In genomic region chr2:3651686-3652516, GRCh38 we compare ENCODE assay signal across 8 cellular contexts. TPM values are rescaled to one million over a fixed set of nuclear protein-coding genes. Genes with fewer than 3 reads are reported as not detected.
DNase-seq lines count a peak whose midpoint lies in the region; ATAC-seq and TF ChIP-seq lines count a peak whose summit lies in the region.

No MANE protein-coding gene starts in this region.

- no peaks in the 10 kb centered on the region for H3K9me3 Mint-ChIP-seq in activated naive CD8-positive, alpha-beta T cell (ENCODE audit: low read depth)

- no peaks in the 10 kb centered on the region for H3K36me3 Mint-ChIP-seq in activated naive CD8-positive, alpha-beta T cell

- H3K9me3 ChIP-seq in HUES6 (ENCODE audit: control insufficient read depth, insufficient read depth, low read depth, low read length) (no peaks in the 10 kb centered on the region), right atrium auricular region (no peaks in the 10 kb centered on the region), aorta (ENCODE audit: control insufficient read depth, low read length) (no peaks in the 10 kb centered on the region)

- peak overlapping the region; percentile 90 for H3K4me3 Mint-ChIP-seq in activated naive CD8-positive, alpha-beta T cell

- H3K4me3 ChIP-seq in HUES6 (ENCODE audit: low read depth, low read length) (peak overlapping the region; percentile 57), right atrium auricular region (peak overlapping the region in 1 of 2 donors; percentile 34), rectal smooth muscle tissue (ENCODE audit: low read length) (peak overlapping the region; percentile 67), aorta (ENCODE audit: low read length in 2 of 2) (no peak overlapping the region)

- H3K36me3 ChIP-seq in HUES6 (ENCODE audit: control insufficient read depth, insufficient read depth, low read length) (no peaks in the 10 kb centered on the region), right atrium auricular region (no peaks in the 10 kb centered on the region), rectal smooth muscle tissue (ENCODE audit: control insufficient read depth, insufficient read depth, low read length) (no peaks in the 10 kb centered on the region), aorta (ENCODE audit: control insufficient read depth in 1 of 2, insufficient read depth in 2 of 2, low read length in 1 of 2) (no peaks in the 10 kb centered on the region)

- intact Hi-C loops in aorta (cut with DNase I): loop anchor here (2.0 to 5.0 kb wide), 2 partner anchors 227 to 230 kb away; no protein-coding TSS in a partner anchor

- peak; percentile 82 for ATAC-seq in GM19468 (IDR thresholded peaks at IDR 0.05; ENCODE audit: extremely low read depth, unreplicated experiment)
- peak; percentile 66 for ATAC-seq in aorta (ENCODE audit: low FRiP score)

- no peaks in the 10 kb centered on the region for H3K27me3 Mint-ChIP-seq in activated naive CD8-positive, alpha-beta T cell

- H3K27ac Mint-ChIP-seq in activated naive CD8-positive, alpha-beta T cell: peak overlapping the region; percentile 73

- H3K27me3 ChIP-seq in HUES6 (ENCODE audit: control insufficient read depth, insufficient read depth, low read length): peaks cover 6% of the 10 kb centered on the region; the same call in 1 of the 2 replicates
- H3K27me3 ChIP-seq in right atrium auricular region: no peaks in the 10 kb centered on the region
- H3K27me3 ChIP-seq in rectal smooth muscle tissue (ENCODE audit: control insufficient read depth, insufficient read depth, low read length): no peaks in the 10 kb centered on the region
- H3K27me3 ChIP-seq in aorta (ENCODE audit: control insufficient read depth in 1 of 2, insufficient read depth in 2 of 2, low read length in 1 of 2): no peaks in the 10 kb centered on the region

- peaks cover 10% of the 10 kb centered on the region for H3K4me1 Mint-ChIP-seq in activated naive CD8-positive, alpha-beta T cell (ENCODE audit: low read depth)

- H3K4me1 ChIP-seq in HUES6 (ENCODE audit: control insufficient read depth, insufficient read depth, low read length) (peaks cover 22% of the 10 kb centered on the region), right atrium auricular region (peaks cover 0 to 13% of the 10 kb centered on the region in 2 donors), rectal smooth muscle tissue (ENCODE audit: control insufficient read depth, insufficient read depth, low read length) (peaks cover 11% of the 10 kb centered on the region), aorta (ENCODE audit: control insufficient read depth in 1 of 2, insufficient read depth in 2 of 2, low read length in 2 of 2) (no peaks in the 10 kb centered on the region)

- 16 to 19% methylated on average over 42 of the region's 42 CpGs for WGBS in aorta, 2 donors

- DNase-seq in COLO668 (lab: John Stamatoyannopoulos, UW; ENCODE audit: unreplicated experiment) (peak; percentile 97), RPMI8226 (peak; percentile 84), right atrium auricular region (ENCODE audit: low spot score) (no peak), aorta (peak in 1 of 2 donors; percentile 63)

- H3K9ac ChIP-seq in HUES6 (ENCODE audit: low read length): peak overlapping the region; percentile 75
- H3K9ac ChIP-seq in rectal smooth muscle tissue (ENCODE audit: low read length): no peak overlapping the region

- no peak for TF ChIP-seq CTCF in right atrium auricular region (IDR thresholded peaks at IDR 0.05)

- H3K27ac ChIP-seq in HUES6 (ENCODE audit: low read depth, low read length) (no peak overlapping the region), right atrium auricular region (peak overlapping the region; percentile 51 to 62), rectal smooth muscle tissue (ENCODE audit: low read depth, low read length) (peak overlapping the region; percentile 77), aorta (ENCODE audit: low read depth in 1 of 2, low read length in 2 of 2) (no peak overlapping the region)

RNA-seq across cellular contexts. Expression of gene ALLC, which starts 6.1 kb away (rescaled TPM):
- not detected for total RNA-seq in right atrium auricular region
- total RNA-seq in aorta: not detected
- 1 to 10 TPM; 1.4 to 5.3 TPM for polyA plus RNA-seq in aorta

RNA-seq across cellular contexts. Expression of gene DCDC2C, which starts 51.5 kb away (rescaled TPM):
- total RNA-seq in right atrium auricular region (not detected), aorta (under 1 TPM in 1 of 2 donors, not detected in 1; 0.27 TPM)
- 10 to 100 TPM in 1 of 2 donors, 1 to 10 TPM in 1; 2.4 to 10.7 TPM for polyA plus RNA-seq in aorta

RNA-seq across cellular contexts. Expression of gene COLEC11, which starts 57.0 kb away (rescaled TPM):
- 10 to 100 TPM; 27.8 to 56.6 TPM for total RNA-seq in right atrium auricular region
- total RNA-seq in aorta: 1 to 10 TPM; 1.4 to 1.7 TPM
- 10 to 100 TPM; 31.3 to 33.2 TPM for polyA plus RNA-seq in aorta

Comparison
In these comparisons a context has a peak if more than half of its experiments do, and no peak if none do; other contexts are left out.
1. H3K27ac ChIP-seq: peak in right atrium auricular region (2 of 2) and rectal smooth muscle tissue (single experiment); none in HUES6 (single experiment) and aorta (0 of 2).
2. H3K4me3 ChIP-seq: peak in HUES6 (single experiment) and rectal smooth muscle tissue (single experiment); none in aorta (0 of 2).
3. RNA of gene COLEC11, which starts 57.0 kb away (total RNA-seq): 27.8 to 56.6 TPM in right atrium auricular region; 1.4 to 1.7 TPM in aorta; every median in the first group is over 10 times any median in the second.